Comparison of ENCODE assay signal across 8 cellular contexts in genomic region chr19:2462635-2463421, GRCh38.
DNase-seq lines count a peak whose midpoint lies in the region; ATAC-seq and TF ChIP-seq lines count a peak whose summit lies in the region.

No MANE protein-coding gene starts in this region.

- no peaks in the 10 kb centered on the region for H3K36me3 ChIP-seq in ES-I3 (ENCODE audit: insufficient read depth, low read length)
- H3K36me3 ChIP-seq in iPS-15b (ENCODE audit: control insufficient read depth, insufficient read depth, low read length): no peaks in the 10 kb centered on the region

- DNase-seq in NCI-H2171 treated with DMSO at 0.1 percent for 48 hours (lab: John Stamatoyannopoulos, UW): peak; percentile 57
- peak; percentile 75 for DNase-seq in brain pericyte (ENCODE audit: low read depth, low spot score)
- DNase-seq in retinal pigment epithelial cell (ENCODE audit: low read depth): peak; percentile 90

- no peak for TF ChIP-seq CTCF in retinal pigment epithelial cell (conservative IDR thresholded peaks at IDR 0.05; ENCODE audit: low read depth, low read length)

- H3K9ac ChIP-seq in ES-I3 (ENCODE audit: low read depth, low read length): peak overlapping the region; percentile 59; the same call in 1 of the 2 replicates
- no peak overlapping the region for H3K9ac ChIP-seq in iPS-15b (ENCODE audit: low read depth, low read length)

- H3K4me3 ChIP-seq in iPS-15b (ENCODE audit: low read depth, low read length): peak overlapping the region; percentile 62
- peak overlapping the region; percentile 60 for H3K4me3 ChIP-seq in retinal pigment epithelial cell (ENCODE audit: low read length)

- H3K9me3 ChIP-seq in ES-I3 (ENCODE audit: control insufficient read depth, insufficient read depth, low read length) (no peaks in the 10 kb centered on the region), iPS-15b (ENCODE audit: control insufficient read depth, insufficient read depth, low read length) (no peaks in the 10 kb centered on the region)

- ATAC-seq in GM19455 (IDR thresholded peaks at IDR 0.05; ENCODE audit: unreplicated experiment): no peak
- no peak for ATAC-seq in HG03175 (IDR thresholded peaks at IDR 0.05; ENCODE audit: unreplicated experiment)
- no peak for ATAC-seq in HG02678 (IDR thresholded peaks at IDR 0.05; ENCODE audit: unreplicated experiment)

- H3K27me3 ChIP-seq in iPS-15b (ENCODE audit: control insufficient read depth, insufficient read depth, low read length): no peaks in the 10 kb centered on the region

- H3K4me1 ChIP-seq in ES-I3 (ENCODE audit: insufficient read depth, low read length) (no peaks in the 10 kb centered on the region), iPS-15b (ENCODE audit: control insufficient read depth, insufficient read depth, low read length) (no peaks in the 10 kb centered on the region)
